ENCODE assay signal across 22 cellular contexts in genomic region chr15:72249138-72249825, GRCh38. TPM values are rescaled to one million over a fixed set of nuclear protein-coding genes. Genes with fewer than 3 reads are reported as not detected.
"Had no signal": no experiment of that assay in that cellular context is flagged by ENCODE, and none has a peak within 500 bp of the region (broad histone marks: within the 10 kb centered on the region; RNA-seq: fewer than 3 reads in every experiment).

No MANE protein-coding gene starts in this region.

- H3K27me3 ChIP-seq: body of pancreas, dorsolateral prefrontal cortex, right atrium auricular region, transverse colon, vagina had no signal

- H3K27ac Mint-ChIP-seq: activated CD4-positive, alpha-beta T cell treated with anti-CD3 and anti-CD28 coated beads, Interleukin-2, amount 10 ng/mL, durations not matched to agents 7 days and 5 days; activated naive CD8-positive, alpha-beta T cell treated with anti-CD3 and anti-CD28 coated beads, Interleukin-2, amount 10 ng/mL, durations not matched to agents 7 days and 5 days; activated T-helper 1 cell treated with anti-CD3 and anti-CD28 coated beads, Interleukin-12 subunit alpha, Interleukin-12 subunit beta, Interleukin-2, Interleukin-4 antibody, amounts not matched to agents 30 ng/mL and 10 ng/mL and 1 ng/mL, durations not matched to agents 14 hours and 24 hours and 36 hours; memory B cell; neural progenitor cell; T-cell had no signal

- H3K9me3 ChIP-seq: body of pancreas, prostate gland, right atrium auricular region, transverse colon, vagina had no signal

- ATAC-seq: body of pancreas; left ventricle myocardium superior; stimulated activated naive CD8-positive, alpha-beta T cell treated with anti-CD3 and anti-CD28 coated beads, Interleukin-15, Interleukin-2, amounts not matched to agents 100 U/mL and 50 U/mL, for 24 hours; T-cell had no signal

- H3K4me1 Mint-ChIP-seq: activated CD4-positive, alpha-beta T cell treated with anti-CD3 and anti-CD28 coated beads, Interleukin-2, amount 10 ng/mL, durations not matched to agents 7 days and 5 days; activated naive CD8-positive, alpha-beta T cell treated with anti-CD3 and anti-CD28 coated beads, Interleukin-2, amount 10 ng/mL, durations not matched to agents 7 days and 5 days; memory B cell; T-cell had no signal

- H3K4me3 Mint-ChIP-seq: activated CD4-positive, alpha-beta T cell treated with anti-CD3 and anti-CD28 coated beads, Interleukin-2, amount 10 ng/mL, durations not matched to agents 7 days and 5 days; activated naive CD8-positive, alpha-beta T cell treated with anti-CD3 and anti-CD28 coated beads, Interleukin-2, amount 10 ng/mL, durations not matched to agents 7 days and 5 days; activated T-helper 1 cell treated with anti-CD3 and anti-CD28 coated beads, Interleukin-12 subunit alpha, Interleukin-12 subunit beta, Interleukin-2, Interleukin-4 antibody, amounts not matched to agents 30 ng/mL and 10 ng/mL and 1 ng/mL, durations not matched to agents 14 hours and 24 hours and 36 hours; memory B cell; neural progenitor cell; T-cell had no signal

- H3K9me3 Mint-ChIP-seq: activated CD4-positive, alpha-beta T cell treated with anti-CD3 and anti-CD28 coated beads, Interleukin-2, amount 10 ng/mL, durations not matched to agents 7 days and 5 days; activated naive CD8-positive, alpha-beta T cell treated with anti-CD3 and anti-CD28 coated beads, Interleukin-2, amount 10 ng/mL, durations not matched to agents 7 days and 5 days; activated T-helper 1 cell treated with anti-CD3 and anti-CD28 coated beads, Interleukin-12 subunit alpha, Interleukin-12 subunit beta, Interleukin-2, Interleukin-4 antibody, amounts not matched to agents 30 ng/mL and 10 ng/mL and 1 ng/mL, durations not matched to agents 14 hours and 24 hours and 36 hours; memory B cell; neural progenitor cell; T-cell had no signal

- DNase-seq: activated CD4-positive, alpha-beta T cell treated with anti-CD3 and anti-CD28 coated beads, Interleukin-2, amount 10 ng/mL, durations not matched to agents 7 days and 5 days; activated naive CD8-positive, alpha-beta T cell treated with anti-CD3 and anti-CD28 coated beads, Interleukin-2, amount 10 ng/mL, durations not matched to agents 7 days and 5 days; body of pancreas; caudate nucleus; dorsolateral prefrontal cortex; left ventricle myocardium superior; stimulated activated CD4-positive, alpha-beta T cell treated with anti-CD3 and anti-CD28 coated beads, Interleukin-12 subunit alpha, Interleukin-12 subunit beta, amount 100 ng/mL, for 4 hours; stimulated activated CD4-positive, alpha-beta T cell treated with anti-CD3 and anti-CD28 coated beads, Interleukin-1b, Interleukin-23, amount 100 ng/mL, for 48 hours; stimulated activated CD8-positive, alpha-beta memory T cell treated with anti-CD3 and anti-CD28 coated beads, Interleukin-4, amount 100 ng/mL, for 48 hours; stimulated activated naive CD8-positive, alpha-beta T cell treated with anti-CD3 and anti-CD28 coated beads, Interleukin-15, Interleukin-2, amounts not matched to agents 100 U/mL and 50 U/mL, for 24 hours; substantia nigra; T-cell; transverse colon had no signal

- H3K4me3 ChIP-seq: body of pancreas, dorsolateral prefrontal cortex, neural progenitor cell, prostate gland, right atrium auricular region, transverse colon, vagina had no signal

- H3K4me1 ChIP-seq: body of pancreas, prostate gland, right atrium auricular region, transverse colon, vagina had no signal

- H3K27me3 Mint-ChIP-seq: activated CD4-positive, alpha-beta T cell treated with anti-CD3 and anti-CD28 coated beads, Interleukin-2, amount 10 ng/mL, durations not matched to agents 7 days and 5 days; activated naive CD8-positive, alpha-beta T cell treated with anti-CD3 and anti-CD28 coated beads, Interleukin-2, amount 10 ng/mL, durations not matched to agents 7 days and 5 days; memory B cell; T-cell had no signal

- H3K36me3 ChIP-seq: neural progenitor cell had no signal

- H3K27ac ChIP-seq: body of pancreas, neural progenitor cell, prostate gland, right atrium auricular region, transverse colon, vagina had no signal

RNA-seq across cellular contexts. Expression of gene GRAMD2A, which starts 51.7 kb away (rescaled TPM):
- total RNA-seq: activated CD4-positive, alpha-beta T cell treated with anti-CD3 and anti-CD28 coated beads, Interleukin-2, amount 10 ng/mL, durations not matched to agents 7 days and 5 days; activated CD8-positive, alpha-beta memory T cell treated with anti-CD3 and anti-CD28 coated beads for 36 hours; activated naive CD8-positive, alpha-beta T cell treated with anti-CD3 and anti-CD28 coated beads, Interleukin-2, amount 10 ng/mL, durations not matched to agents 7 days and 5 days; left ventricle myocardium superior; mononuclear cell; osteocyte; T-cell had no signal
